Comparison of ENCODE assay signal across 14 cellular contexts in the genomic region with DNA sequence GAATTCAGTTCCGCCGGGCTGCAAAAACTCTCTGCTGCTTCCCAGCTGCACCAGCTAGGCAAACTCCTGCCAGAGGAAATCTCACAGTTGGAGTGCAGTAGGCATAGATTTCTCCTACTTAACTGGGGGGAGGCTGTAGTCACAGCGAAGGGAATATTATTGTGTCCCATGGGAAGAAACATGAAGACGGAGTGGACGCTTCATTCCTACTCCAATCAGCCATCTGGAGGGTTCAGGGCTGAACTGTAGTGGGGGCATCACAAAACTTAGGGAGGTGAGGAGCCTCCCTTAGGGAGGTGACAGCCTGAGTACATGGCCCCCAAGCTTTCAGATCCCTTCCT. TPM values are rescaled to one million over a fixed set of nuclear protein-coding genes. Genes with fewer than 3 reads are reported as not detected.
DNase-seq lines count a peak whose midpoint lies in the region; ATAC-seq, FAIRE-seq and TF ChIP-seq lines count a peak whose summit lies in the region.
"Had no signal": no experiment of that assay in that cellular context is flagged by ENCODE, and none has a peak within 500 bp of the region (broad histone marks: within the 10 kb centered on the region; RNA-seq: fewer than 3 reads in every experiment).

No MANE protein-coding gene starts in this region.

- TF ChIP-seq CTCF in testis (IDR thresholded peaks at IDR 0.05): no peak
- no peak for TF ChIP-seq CTCF in WERI-Rb-1 (IDR thresholded peaks at IDR 0.05; ENCODE audit: low read depth, low read length)

- peaks cover 40% of the 10 kb centered on the region for H3K27me3 Mint-ChIP-seq in T-helper 2 cell treated with Interferon-gamma antibody and Interleukin-4, amounts not matched to agents 5 μg/mL and 100 μg/mL, for 36 hours (ENCODE audit: low read depth)
- peaks cover 47% of the 10 kb centered on the region for H3K27me3 Mint-ChIP-seq in activated T-helper 17 cell treated with anti-CD3 and anti-CD28 coated beads, Interleukin-2, amount 50 U/mL, for 72 hours

- ATAC-seq in activated T-helper 17 cell treated with anti-CD3 and anti-CD28 coated beads, Interleukin-2, amount 50 U/mL, for 72 hours (replicated peaks): no peak
- ATAC-seq: effector memory CD8-positive, alpha-beta T cell had no signal

- no peak for FAIRE-seq in RCC 7860 (lab: Jason Lieb, UNC)

- H3K4me1 Mint-ChIP-seq in T-helper 2 cell treated with Interferon-gamma antibody and Interleukin-4, amounts not matched to agents 5 μg/mL and 100 μg/mL, for 36 hours (ENCODE audit: low read depth): peaks cover 38% of the 10 kb centered on the region
- H3K4me1 Mint-ChIP-seq in activated T-helper 17 cell treated with anti-CD3 and anti-CD28 coated beads, Interleukin-2, amount 50 U/mL, for 72 hours: peaks cover 14% of the 10 kb centered on the region

- TF ChIP-seq POLR2A in testis (IDR thresholded peaks at IDR 0.05): no peak

- H3K9me3 ChIP-seq in iPS-20b (ENCODE audit: insufficient read depth, low read depth, low read length): no peaks in the 10 kb centered on the region
- H3K9me3 ChIP-seq in testis: no peaks in the 10 kb centered on the region
- no peaks in the 10 kb centered on the region for H3K9me3 ChIP-seq in WERI-Rb-1 (ENCODE audit: severe bottlenecking)
- H3K9me3 ChIP-seq: Peyer's patch had no signal

- H3K27ac ChIP-seq in iPS-20b (ENCODE audit: low read length): no peak overlapping the region
- H3K27ac ChIP-seq in testis: peak overlapping the region; percentile 28 to 33
- H3K27ac ChIP-seq in WERI-Rb-1: no peak overlapping the region

- H3K27me3 ChIP-seq in iPS-20b (ENCODE audit: insufficient read depth, low read length) (peaks cover 79% of the 10 kb centered on the region), testis (no peaks in the 10 kb centered on the region), WERI-Rb-1 (ENCODE audit: insufficient read depth, low read depth, severe bottlenecking) (no peaks in the 10 kb centered on the region)
- H3K27me3 ChIP-seq: Peyer's patch had no signal

- no peaks in the 10 kb centered on the region for H3K36me3 Mint-ChIP-seq in T-helper 2 cell treated with Interferon-gamma antibody and Interleukin-4, amounts not matched to agents 5 μg/mL and 100 μg/mL, for 36 hours (ENCODE audit: low read depth)
- H3K36me3 Mint-ChIP-seq in activated T-helper 17 cell treated with anti-CD3 and anti-CD28 coated beads, Interleukin-2, amount 50 U/mL, for 72 hours (ENCODE audit: low read depth): no peaks in the 10 kb centered on the region
- H3K36me3 Mint-ChIP-seq: activated CD4-positive, alpha-beta memory T cell treated with anti-CD3 and anti-CD28 coated beads for 36 hours; brain had no signal

- no peak for DNase-seq in T-helper 2 cell treated with Interferon-gamma antibody and Interleukin-4, amounts not matched to agents 5 μg/mL and 100 μg/mL, for 36 hours (ENCODE audit: low spot score)
- DNase-seq in T-helper 2 cell (no peak), testis (no peak), RCC 7860 (ENCODE audit: low spot score) (no peak), WERI-Rb-1 (no peak), NCI-H2196 treated with DMSO at 0.1 percent for 48 hours (lab: John Stamatoyannopoulos, UW; ENCODE audit: unreplicated experiment) (no peak)
- DNase-seq: activated CD4-positive, alpha-beta memory T cell treated with anti-CD3 and anti-CD28 coated beads for 36 hours; effector memory CD8-positive, alpha-beta T cell; Peyer's patch; T1000 had no signal

- intact Hi-C loops in testis (cut with DNase I; ENCODE audit: low total_unique reads): no loop called here

- H3K9me3 Mint-ChIP-seq in T-helper 2 cell treated with Interferon-gamma antibody and Interleukin-4, amounts not matched to agents 5 μg/mL and 100 μg/mL, for 36 hours: no peaks in the 10 kb centered on the region
- no peaks in the 10 kb centered on the region for H3K9me3 Mint-ChIP-seq in activated T-helper 17 cell treated with anti-CD3 and anti-CD28 coated beads, Interleukin-2, amount 50 U/mL, for 72 hours
- H3K9me3 Mint-ChIP-seq: activated CD4-positive, alpha-beta memory T cell treated with anti-CD3 and anti-CD28 coated beads for 36 hours; brain; effector memory CD8-positive, alpha-beta T cell had no signal

- H3K9ac ChIP-seq in iPS-20b (ENCODE audit: low read depth, low read length): no peak overlapping the region

- H3K4me3 Mint-ChIP-seq in T-helper 2 cell treated with Interferon-gamma antibody and Interleukin-4, amounts not matched to agents 5 μg/mL and 100 μg/mL, for 36 hours: peak overlapping the region; percentile 8
- peak overlapping the region; percentile 17 for H3K4me3 Mint-ChIP-seq in activated T-helper 17 cell treated with anti-CD3 and anti-CD28 coated beads, Interleukin-2, amount 50 U/mL, for 72 hours
- H3K4me3 Mint-ChIP-seq: activated CD4-positive, alpha-beta memory T cell treated with anti-CD3 and anti-CD28 coated beads for 36 hours; effector memory CD8-positive, alpha-beta T cell had no signal

- 23 to 39% methylated on average over 5 of the region's 5 CpGs for WGBS in testis, 2 donors

- peaks cover 57% of the 10 kb centered on the region for H3K4me1 ChIP-seq in iPS-20b (ENCODE audit: insufficient read depth, low read length)
- H3K4me1 ChIP-seq in testis: peaks cover 38% of the 10 kb centered on the region
- H3K4me1 ChIP-seq: Peyer's patch had no signal

- H3K36me3 ChIP-seq in iPS-20b (ENCODE audit: insufficient read depth, low read depth, low read length): no peaks in the 10 kb centered on the region
- no peaks in the 10 kb centered on the region for H3K36me3 ChIP-seq in testis (ENCODE audit: low read depth, missing control alignments)
- H3K36me3 ChIP-seq in WERI-Rb-1: no peaks in the 10 kb centered on the region
- H3K36me3 ChIP-seq: Peyer's patch had no signal

- H3K27ac Mint-ChIP-seq in T-helper 2 cell treated with Interferon-gamma antibody and Interleukin-4, amounts not matched to agents 5 μg/mL and 100 μg/mL, for 36 hours: no peak overlapping the region
- no peak overlapping the region for H3K27ac Mint-ChIP-seq in activated T-helper 17 cell treated with anti-CD3 and anti-CD28 coated beads, Interleukin-2, amount 50 U/mL, for 72 hours
- H3K27ac Mint-ChIP-seq: activated CD4-positive, alpha-beta memory T cell treated with anti-CD3 and anti-CD28 coated beads for 36 hours; effector memory CD8-positive, alpha-beta T cell had no signal

- H3K4me3 ChIP-seq in iPS-20b (ENCODE audit: low read length) (0 out of 2 replicates have a peak overlapping the region, but pooled peaks have one; percentile 5), testis (no peak overlapping the region), WERI-Rb-1 (ENCODE audit: low read depth, low read length) (no peak overlapping the region)
- H3K4me3 ChIP-seq: Peyer's patch had no signal

RNA-seq across cellular contexts. Expression of gene CYP1B1, which starts 19.7 kb away (rescaled TPM):
- 10 to 100 TPM; 25.5 to 40.8 TPM for total RNA-seq in activated T-helper 17 cell treated with anti-CD3 and anti-CD28 coated beads, Interleukin-2, amount 50 U/mL, for 72 hours
- total RNA-seq in testis: 10 to 100 TPM; 14.3 to 36.9 TPM
- polyA plus RNA-seq in testis (ENCODE audit: insufficient read depth, low read depth, low replicate concordance): 18.5 TPM
- polyA plus RNA-seq: neural cell had no signal

Comparison
In these comparisons a context has a peak if more than half of its experiments do, and no peak if none do; other contexts are left out.
1. H3K27ac ChIP-seq: peak in testis (2 of 2); none in iPS-20b (single experiment) and WERI-Rb-1 (single experiment).